ENCODE assay signal across 8 cellular contexts in the genomic region with DNA sequence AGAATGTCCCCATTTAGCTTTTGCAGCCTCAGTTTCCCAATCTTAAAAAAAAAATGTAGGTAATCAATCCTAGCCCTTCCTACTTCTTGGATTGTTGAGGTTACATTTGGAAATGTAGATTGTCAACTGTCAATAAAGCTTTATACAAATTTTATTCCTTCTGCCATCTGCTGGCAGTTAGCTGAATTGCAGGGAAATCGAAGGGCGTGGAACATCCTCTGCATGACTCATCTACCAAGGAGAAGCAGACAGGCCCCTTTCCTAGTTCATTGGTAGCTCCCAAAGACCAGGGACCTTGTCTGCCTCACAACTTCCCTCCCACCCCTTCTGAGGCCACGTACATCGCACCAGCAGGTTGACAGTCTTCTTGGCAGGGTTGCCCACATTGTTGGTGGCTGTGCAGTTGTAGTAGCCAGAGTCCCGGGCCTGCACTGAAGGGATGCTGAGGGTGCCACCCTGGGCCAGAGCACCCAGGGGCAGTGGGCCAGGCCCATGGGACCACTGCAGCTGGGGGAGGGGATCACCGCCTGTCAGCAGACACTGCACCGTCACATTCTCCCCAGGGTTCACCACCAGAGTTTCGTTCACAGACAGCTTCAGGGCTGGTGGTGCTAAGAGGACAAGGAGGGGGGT. TPM values are rescaled to one million over a fixed set of nuclear protein-coding genes. Genes with fewer than 3 reads are reported as not detected.
DNase-seq lines count a peak whose midpoint lies in the region; ATAC-seq and TF ChIP-seq lines count a peak whose summit lies in the region.

No MANE protein-coding gene starts in this region.

- H3K27me3 Mint-ChIP-seq in WTC11 (ENCODE audit: low read depth), result peaks cover 39% of the 10 kb centered on the region

- intact Hi-C loops in esophagus muscularis mucosa (cut with DNase I) (no loop called here), ascending aorta (cut with DNase I) (no loop called here)

- H3K27ac ChIP-seq in esophagus muscularis mucosa (replicated peaks in 1 of 4) (no peak overlapping the region), ascending aorta (no peak overlapping the region)

- H3K4me3 Mint-ChIP-seq in WTC11, result no peak overlapping the region

- H3K36me3 ChIP-seq in esophagus muscularis mucosa, result peaks cover 0 to 6% (median 0%) of the 10 kb centered on the region in 4 donors
- peaks cover 0 to 7% of the 10 kb centered on the region in 2 donors for H3K36me3 ChIP-seq in ascending aorta

- in situ Hi-C loops in KBM-7 (cut with MboI; ENCODE audit: low pct_unique_long_range_greater_than_20kb, low sequenced_read_pairs), result no loop called here

- whole genome bisulfite sequencing in esophagus muscularis mucosa, result 87% methylated on average over 7 of the region's 8 CpGs

- 0 out of 2 replicates have a peak, but pooled peaks cover 5% of the 10 kb centered on the region for H3K9me3 Mint-ChIP-seq in WTC11

- H3K4me3 ChIP-seq in esophagus muscularis mucosa (no peak overlapping the region), ascending aorta (no peak overlapping the region)

- H3K4me1 ChIP-seq in esophagus muscularis mucosa (peaks cover 3 to 5% (median 4%) of the 10 kb centered on the region in 4 donors), ascending aorta (peaks cover 0 to 3% of the 10 kb centered on the region in 2 donors)

- no peaks in the 10 kb centered on the region for H3K36me3 Mint-ChIP-seq in WTC11

- ATAC-seq in WTC11 (peak; percentile 50), HG02870 (IDR thresholded peaks at IDR 0.05; ENCODE audit: unreplicated experiment) (no peak)

- CTCF ChIA-PET in WTC11 (lab: Charles Lee), result interaction anchor here (0.6 to 2.0 kb wide), 31 partner anchors 9 to 484 kb away, joined by 3 to 25 read pairs (median 4); no protein-coding TSS in a partner anchor

- DNase-seq in Daoy (ENCODE audit: low read depth) (peak; percentile 52), KBM-7 (peak; percentile 81), WTC11 (ENCODE audit: low spot score) (peak; percentile 73), esophagus muscularis mucosa (ENCODE audit: extremely low spot score) (no peak), ascending aorta (ENCODE audit: low spot score in 2 of 2) (no peak), NCI-H2196 treated with DMSO at 0.1 percent for 48 hours (lab: John Stamatoyannopoulos, UW; ENCODE audit: unreplicated experiment) (no peak)
- DNase-seq in stimulated activated CD4-positive, alpha-beta T cell treated with anti-CD3 and anti-CD28 coated beads, Interleukin-12 subunit alpha, Interleukin-12 subunit beta, amount 100 ng/mL, for 48 hours (ENCODE audit: low read depth in 2 of 3, low spot score in 1 of 3), result peak; percentile 47 to 72 (median 53)

- POLR2A ChIA-PET in WTC11 (lab: Charles Lee), result no interaction called here

- TF ChIP-seq EP300 in esophagus muscularis mucosa (IDR thresholded peaks at IDR 0.05), result no peak

- peak; percentile 73 for TF ChIP-seq CTCF in WTC11 (IDR thresholded peaks at IDR 0.05)
- peak in 2 of 3 experiments; percentile 19 to 38 for TF ChIP-seq CTCF in esophagus muscularis mucosa (IDR thresholded peaks at IDR 0.05)
- TF ChIP-seq CTCF in ascending aorta (IDR thresholded peaks at IDR 0.05), result peak in 1 of 3 experiments; percentile 18

- peaks cover 13% of the 10 kb centered on the region for H3K4me1 Mint-ChIP-seq in WTC11

- H3K27me3 ChIP-seq in esophagus muscularis mucosa (peaks cover 0 to 17% (median 10%) of the 10 kb centered on the region in 4 donors), ascending aorta (no peaks in the 10 kb centered on the region)

- peaks cover 0 to 10% (median 8%) of the 10 kb centered on the region in 4 donors for H3K9me3 ChIP-seq in esophagus muscularis mucosa
- H3K9me3 ChIP-seq in ascending aorta, result peaks cover 0 to 7% of the 10 kb centered on the region in 2 donors

- TF ChIP-seq POLR2A in esophagus muscularis mucosa (IDR thresholded peaks at IDR 0.05; ENCODE audit: low read depth), result no peak

- no peak overlapping the region for H3K27ac Mint-ChIP-seq in WTC11

TF ChIP-seq in WTC11, 78 proteins besides CTCF, POLR2A, EP300 and RAD21:
- TF ChIP-seq TEAD1 (CRISPR knock-in tag; IDR thresholded peaks at IDR 0.05) (no peak), RELA (CRISPR knock-in tag; IDR thresholded peaks at IDR 0.05; ENCODE audit: borderline replicate concordance) (0 out of 2 replicates have a peak, but pooled peaks have one; percentile 49)

RNA-seq across cellular contexts. Expression of a gene that starts 43.6 kb away (rescaled TPM):
- total RNA-seq in Daoy (2014; rRNA removed; shearing (Covaris generic)), result 10.6 and 13.0 TPM in 2 replicates
- total RNA-seq in WTC11 (2021), result 1.3 to 2.6 TPM (median 1.3 TPM) in 3 replicates
- total RNA-seq in esophagus muscularis mucosa, result 1 to 10 TPM in 3 of 4 donors, under 1 TPM in 1; 0.83 to 6.5 (median 6.2) TPM
- 8.8 TPM for total RNA-seq in ascending aorta

Comparison
In these comparisons a context has a peak if more than half of its experiments do, and no peak if none do; other contexts are left out.
1. DNase-seq: peak in Daoy (single experiment), KBM-7 (single experiment), WTC11 (single experiment) and stimulated activated CD4-positive, alpha-beta T cell treated with anti-CD3 and anti-CD28 coated beads, Interleukin-12 subunit alpha, Interleukin-12 subunit beta, amount 100 ng/mL, for 48 hours (3 of 3); none in esophagus muscularis mucosa (single experiment), ascending aorta (0 of 2) and NCI-H2196 treated with DMSO at 0.1 percent for 48 hours (single experiment).